ENCODE assay signal across 11 cellular contexts in genomic region chr22:20748820-20749428, GRCh38. TPM values are rescaled to one million over a fixed set of nuclear protein-coding genes. Genes with fewer than 3 reads are reported as not detected.
DNase-seq lines count a peak whose midpoint lies in the region; ATAC-seq and TF ChIP-seq lines count a peak whose summit lies in the region.
"Had no signal": no experiment of that assay in that cellular context is flagged by ENCODE, and none has a peak within 500 bp of the region (broad histone marks: within the 10 kb centered on the region; RNA-seq: fewer than 3 reads in every experiment).

No MANE protein-coding gene starts in this region.

- H2BK12ac ChIP-seq in mesenchymal stem cell (ENCODE audit: low read length in 2 of 2), result no peak overlapping the region
- H2BK12ac ChIP-seq in neuronal stem cell (ENCODE audit: low read length), result no peak overlapping the region

- no peak overlapping the region for H3K18ac ChIP-seq in mesenchymal stem cell (ENCODE audit: low read depth in 1 of 2, low read length in 2 of 2)
- H3K18ac ChIP-seq in neuronal stem cell (ENCODE audit: low read length), result no peak overlapping the region

- 93% methylated on average over 8 of the region's 8 CpGs for WGBS in mesenchymal stem cell
- no CpG with 5 or more reads among the region's 8 CpGs for WGBS in neuronal stem cell (ENCODE audit: extremely low coverage in 2 of 2, insufficient read length in 2 of 2, insufficient replicate concordance in 1 of 2), 2 donors
- 85 to 86% (median 86%) methylated on average over 8 of the region's 8 CpGs for WGBS in psoas muscle, 3 donors

- TF ChIP-seq CTCF in mucosa of descending colon (IDR thresholded peaks at IDR 0.05), result no peak
- TF ChIP-seq CTCF in psoas muscle (IDR thresholded peaks at IDR 0.05), result no peak

- no peak overlapping the region for H4K8ac ChIP-seq in mesenchymal stem cell (ENCODE audit: low read length)
- no peak overlapping the region for H4K8ac ChIP-seq in neuronal stem cell (ENCODE audit: low read depth, low read length)

- no peak overlapping the region for H3K4me2 ChIP-seq in mesenchymal stem cell (ENCODE audit: low read length, poor library complexity, severe bottlenecking)
- H3K4me2 ChIP-seq in neuronal stem cell (ENCODE audit: insufficient read depth, low read length, poor library complexity, severe bottlenecking), result no peak overlapping the region

- peak; percentile 63 for DNase-seq in NAMALWA (ENCODE audit: low spot score)
- peak in 1 of 3 donors; percentile 49 for DNase-seq in mucosa of descending colon
- DNase-seq in mesenchymal stem cell, result no peak
- no peak for DNase-seq in COLO668 (lab: John Stamatoyannopoulos, UW; ENCODE audit: unreplicated experiment)
- DNase-seq in neuronal stem cell (ENCODE audit: low spot score), result no peak
- DNase-seq in psoas muscle, result no peak
- DNase-seq: effector memory CD4-positive, alpha-beta T cell had no signal

- H2AK5ac ChIP-seq in mesenchymal stem cell (ENCODE audit: low read length, severe bottlenecking) (no peak overlapping the region), neuronal stem cell (ENCODE audit: low read depth, low read length) (no peak overlapping the region)

- H2BK5ac ChIP-seq in mesenchymal stem cell (ENCODE audit: low read depth, low read length, poor library complexity, severe bottlenecking) (no peak overlapping the region), neuronal stem cell (ENCODE audit: low read length) (no peak overlapping the region)

- ATAC-seq in GM18505 (IDR thresholded peaks at IDR 0.05; ENCODE audit: unreplicated experiment) (peak; percentile 49), GM21717 (IDR thresholded peaks at IDR 0.05; ENCODE audit: unreplicated experiment) (peak; percentile 69), mucosa of descending colon (peak; percentile 49), psoas muscle (no peak)

- H3K4me1 ChIP-seq in mucosa of descending colon (ENCODE audit: low read depth) (no peaks in the 10 kb centered on the region), mesenchymal stem cell (ENCODE audit: control insufficient read depth, insufficient read depth, low read depth, low read length) (peaks cover 24% of the 10 kb centered on the region), neuronal stem cell (ENCODE audit: control insufficient read depth in 2 of 2, insufficient read depth in 1 of 2, low read depth in 1 of 2, low read length in 2 of 2) (no peaks in the 10 kb centered on the region), psoas muscle (peaks cover 13% of the 10 kb centered on the region)
- H3K4me1 ChIP-seq: parathyroid adenoma had no signal

- H3K9ac ChIP-seq in mesenchymal stem cell (ENCODE audit: low read length), result no peak overlapping the region
- H3K9ac ChIP-seq in neuronal stem cell (ENCODE audit: low read depth, low read length, poor library complexity), result no peak overlapping the region
- H3K9ac ChIP-seq: parathyroid adenoma had no signal

- intact Hi-C loops in mucosa of descending colon (cut with DNase I, micrococcal nuclease), result no loop called here
- intact Hi-C loops in psoas muscle (cut with DNase I), result no loop called here

- H4K91ac ChIP-seq in mesenchymal stem cell (ENCODE audit: low read length), result no peak overlapping the region
- no peak overlapping the region for H4K91ac ChIP-seq in neuronal stem cell (ENCODE audit: low read depth, low read length, poor library complexity)

- no peak overlapping the region for H2BK15ac ChIP-seq in mesenchymal stem cell (ENCODE audit: low read depth, poor library complexity, severe bottlenecking)
- H2BK15ac ChIP-seq in neuronal stem cell (ENCODE audit: low read length), result no peak overlapping the region

- H3K27ac ChIP-seq in mesenchymal stem cell (ENCODE audit: low read length, poor library complexity, severe bottlenecking) (no peak overlapping the region), neuronal stem cell (replicated peaks; ENCODE audit: low read length) (no peak overlapping the region), psoas muscle (no peak overlapping the region)
- H3K27ac ChIP-seq: parathyroid adenoma had no signal

- H3K4me3 ChIP-seq in mucosa of descending colon, result no peak overlapping the region
- H3K4me3 ChIP-seq in mesenchymal stem cell (ENCODE audit: insufficient read depth in 1 of 2, low read depth in 1 of 2, low read length in 2 of 2), result no peak overlapping the region
- H3K4me3 ChIP-seq in neuronal stem cell (ENCODE audit: low read length in 2 of 2), result no peak overlapping the region
- H3K4me3 ChIP-seq in psoas muscle, result no peak overlapping the region

- no peak for TF ChIP-seq POLR2A in GM18505 (IDR thresholded peaks at IDR 0.05; ENCODE audit: borderline replicate concordance, extremely low read depth, insufficient read depth, insufficient read length)

- H3K14ac ChIP-seq in mesenchymal stem cell (ENCODE audit: low read length in 2 of 2) (no peak overlapping the region), neuronal stem cell (ENCODE audit: low read length) (no peak overlapping the region)

- H3K23ac ChIP-seq in mesenchymal stem cell (ENCODE audit: low read length in 2 of 2) (no peak overlapping the region), neuronal stem cell (ENCODE audit: low read depth, low read length, poor library complexity) (no peak overlapping the region)

- H3K4ac ChIP-seq in mesenchymal stem cell (ENCODE audit: low read depth in 1 of 2, low read length in 2 of 2), result no peak overlapping the region
- no peak overlapping the region for H3K4ac ChIP-seq in neuronal stem cell (ENCODE audit: low read length)

- H2BK120ac ChIP-seq in mesenchymal stem cell (ENCODE audit: low read depth, low read length) (no peak overlapping the region), neuronal stem cell (ENCODE audit: low read depth, low read length) (no peak overlapping the region)

- H2AFZ ChIP-seq in mesenchymal stem cell (ENCODE audit: low read depth, low read length) (no peak overlapping the region), neuronal stem cell (ENCODE audit: low read length) (no peak overlapping the region)
- H2AFZ ChIP-seq: parathyroid adenoma had no signal

- H3K36me3 ChIP-seq in mucosa of descending colon (ENCODE audit: low read depth) (peaks cover 6% of the 10 kb centered on the region), mesenchymal stem cell (ENCODE audit: control insufficient read depth in 1 of 2, insufficient read depth in 2 of 2, low read depth in 1 of 2, low read length in 2 of 2) (peaks cover 59 to 85% of the 10 kb centered on the region in 2 experiments), neuronal stem cell (replicated peaks in 1 of 2; ENCODE audit: control insufficient read depth in 2 of 2, insufficient read depth in 2 of 2, low read length in 2 of 2) (peaks cover 30 to 80% of the 10 kb centered on the region in 2 donors), psoas muscle (ENCODE audit: insufficient read depth in 1 of 2, low read depth in 1 of 2) (peaks cover 0 to 79% of the 10 kb centered on the region in 2 donors)

- no peaks in the 10 kb centered on the region for H3K9me3 ChIP-seq in mucosa of descending colon
- no peaks in the 10 kb centered on the region for H3K9me3 ChIP-seq in mesenchymal stem cell (ENCODE audit: control insufficient read depth, low read length)
- H3K9me3 ChIP-seq in neuronal stem cell (replicated peaks in 1 of 2; ENCODE audit: control insufficient read depth in 2 of 2, insufficient read depth in 1 of 2, low read depth in 1 of 2, low read length in 2 of 2), result no peaks in the 10 kb centered on the region
- no peaks in the 10 kb centered on the region for H3K9me3 ChIP-seq in psoas muscle

- H3K79me1 ChIP-seq in mesenchymal stem cell (replicated peaks; ENCODE audit: low read length, poor library complexity, severe bottlenecking) (peaks cover 2% of the 10 kb centered on the region), neuronal stem cell (ENCODE audit: low read depth, low read length) (peaks cover 2% of the 10 kb centered on the region)

- H3K27me3 ChIP-seq in mesenchymal stem cell (ENCODE audit: control insufficient read depth in 1 of 2, insufficient read depth in 1 of 2, low read length in 2 of 2) (no peaks in the 10 kb centered on the region), neuronal stem cell (ENCODE audit: control insufficient read depth in 3 of 3, insufficient read depth in 3 of 3, low read depth in 1 of 3, low read length in 3 of 3) (peaks cover 0 to 2% (median 0%) of the 10 kb centered on the region in 3 experiments), psoas muscle (ENCODE audit: insufficient read depth in 3 of 3, low read length in 2 of 3) (no peaks in the 10 kb centered on the region)

RNA-seq across cellular contexts. Expression of gene SERPIND1, which starts 25.0 kb away (rescaled TPM):
- total RNA-seq in mucosa of descending colon (not detected), psoas muscle (not detected)
- 0.06 TPM for polyA plus RNA-seq in mesenchymal stem cell (2013, experiment 1 of 2)
- polyA plus RNA-seq in mesenchymal stem cell (2013, experiment 2 of 2), result 0.05 TPM
- not detected for polyA plus RNA-seq in neuronal stem cell (2013, experiment 1 of 2)
- polyA plus RNA-seq in neuronal stem cell (2013, experiment 2 of 2), result not detected
- under 1 TPM; 0.03 to 0.12 (median 0.07) TPM for polyA plus RNA-seq in psoas muscle
- total RNA-seq: H1 had no signal
- polyA plus RNA-seq: H1 had no signal

Comparison
In these comparisons a context has a peak if more than half of its experiments do, and no peak if none do; other contexts are left out.
1. ATAC-seq: peak in GM18505 (single experiment), GM21717 (single experiment) and mucosa of descending colon (single experiment); none in psoas muscle (0 of 4).